13 cellular contexts compared by ENCODE assay signal in genomic region chr9:2657427-2657826, GRCh38. TPM values are rescaled to one million over a fixed set of nuclear protein-coding genes. Genes with fewer than 3 reads are reported as not detected.
DNase-seq lines count a peak whose midpoint lies in the region; ATAC-seq and TF ChIP-seq lines count a peak whose summit lies in the region.
"Had no signal": no experiment of that assay in that cellular context is flagged by ENCODE, and none has a peak within 500 bp of the region (broad histone marks: within the 10 kb centered on the region; RNA-seq: fewer than 3 reads in every experiment).

No MANE protein-coding gene starts in this region.

- no peak overlapping the region for H2BK5ac ChIP-seq in H9 (ENCODE audit: insufficient read length, low read length)

- H3K9me3 ChIP-seq in CD4-positive, alpha-beta memory T cell (ENCODE audit: control insufficient read depth in 1 of 2, low read length in 2 of 2), result no peaks in the 10 kb centered on the region
- H3K9me3 ChIP-seq in H9 (ENCODE audit: control insufficient read depth, low read depth, low read length), result no peaks in the 10 kb centered on the region
- H3K9me3 ChIP-seq: thoracic aorta had no signal

- H3K14ac ChIP-seq in H9 (ENCODE audit: insufficient read depth, low read length), result no peak overlapping the region

- H3K27me3 Mint-ChIP-seq in CD4-positive, alpha-beta memory T cell, result peaks cover 0 to 1% of the 10 kb centered on the region in 2 donors
- H3K27me3 Mint-ChIP-seq in activated naive CD8-positive, alpha-beta T cell, result no peaks in the 10 kb centered on the region
- H3K27me3 Mint-ChIP-seq in H9 (ENCODE audit: low read depth), result no peaks in the 10 kb centered on the region

- POLR2A ChIA-PET in CD4-positive, alpha-beta memory T cell (lab: Charles Lee; ENCODE audit: partially characterized antibody), result no interaction called here

- peak; percentile 53 for ATAC-seq in GM21360 (IDR thresholded peaks at IDR 0.05; ENCODE audit: unreplicated experiment)
- no peak for ATAC-seq in GM19035 (IDR thresholded peaks at IDR 0.05; ENCODE audit: unreplicated experiment)

- no peak overlapping the region for H2BK20ac ChIP-seq in H9 (ENCODE audit: low read depth, low read length, poor library complexity, severe bottlenecking)

- no peaks in the 10 kb centered on the region for H3K27me3 ChIP-seq in CD4-positive, alpha-beta memory T cell (ENCODE audit: insufficient read depth, low read length)
- H3K27me3 ChIP-seq in H9 (ENCODE audit: insufficient read depth, low read length), result no peaks in the 10 kb centered on the region

- no peak overlapping the region for H4K5ac ChIP-seq in H9 (ENCODE audit: insufficient read length, low read depth, low read length)

- no peak overlapping the region for H3K9ac ChIP-seq in H9 (ENCODE audit: extremely low read depth, insufficient read length, low read length)

- H3K27ac Mint-ChIP-seq in CD4-positive, alpha-beta memory T cell, result peak overlapping the region in 6 of 7 donors; percentile 26 to 82 (median 54)
- peak overlapping the region; percentile 47 for H3K27ac Mint-ChIP-seq in activated naive CD8-positive, alpha-beta T cell
- H3K27ac Mint-ChIP-seq in H9, result no peak overlapping the region
- H3K27ac Mint-ChIP-seq: CD14-positive monocyte had no signal

- H4K20me1 ChIP-seq in H9 (ENCODE audit: control insufficient read depth, insufficient read depth, insufficient read length), result no peaks in the 10 kb centered on the region

- H3K4me2 ChIP-seq in H9 (ENCODE audit: insufficient read depth, insufficient read length, low read length), result no peak overlapping the region

- no peak overlapping the region for H3K4me3 ChIP-seq in CD4-positive, alpha-beta memory T cell (ENCODE audit: low read length in 2 of 2)
- H3K4me3 ChIP-seq: thoracic aorta had no signal

- no peak overlapping the region for H2AFZ ChIP-seq in H9 (ENCODE audit: low read length)

- H3K36me3 ChIP-seq in CD4-positive, alpha-beta memory T cell (ENCODE audit: insufficient read depth, low read length), result no peaks in the 10 kb centered on the region
- H3K36me3 ChIP-seq: thoracic aorta had no signal

- no peak overlapping the region for H2AK5ac ChIP-seq in H9 (ENCODE audit: insufficient read length, low read length)

- no peaks in the 10 kb centered on the region for H3K79me2 ChIP-seq in H9 (ENCODE audit: insufficient read depth, low read length)

- H3K56ac ChIP-seq in H9 (ENCODE audit: insufficient read length, low read depth, low read length), result no peak overlapping the region

- H3K79me1 ChIP-seq in H9 (ENCODE audit: insufficient read depth, low read depth, low read length, poor library complexity, severe bottlenecking), result no peaks in the 10 kb centered on the region

- peaks cover 24% of the 10 kb centered on the region for H3K4me1 ChIP-seq in CD4-positive, alpha-beta memory T cell (ENCODE audit: insufficient read depth, low read length)
- no peaks in the 10 kb centered on the region for H3K4me1 ChIP-seq in H9 (ENCODE audit: insufficient read depth, low read length)

- peaks cover 0 to 9% of the 10 kb centered on the region in 2 donors for H3K36me3 Mint-ChIP-seq in CD4-positive, alpha-beta memory T cell
- peaks cover 20% of the 10 kb centered on the region for H3K36me3 Mint-ChIP-seq in activated naive CD8-positive, alpha-beta T cell
- H3K36me3 Mint-ChIP-seq in H9 (ENCODE audit: insufficient read depth in 1 of 3, low read depth in 3 of 3), result peaks cover 19 to 33% (median 32%) of the 10 kb centered on the region in 3 experiments; a peak in 6 of 7 replicates
- H3K36me3 Mint-ChIP-seq: CD14-positive monocyte had no signal

- CTCF ChIA-PET in CD4-positive, alpha-beta memory T cell (lab: Charles Lee; ENCODE audit: partially characterized antibody), result no interaction called here

- intact Hi-C loops in CD4-positive, alpha-beta memory T cell (cut with micrococcal nuclease), result loop anchor here (2.0 kb wide), 1 partner anchor 35 kb away; no protein-coding TSS in a partner anchor

- no peaks in the 10 kb centered on the region for H3K23me2 ChIP-seq in H9 (ENCODE audit: insufficient read length, low read depth, low read length, poor library complexity, severe bottlenecking)

- no peak overlapping the region for H3K23ac ChIP-seq in H9 (ENCODE audit: insufficient read length, low read depth, low read length)

- no peak overlapping the region for H3T11ph ChIP-seq in H9 (ENCODE audit: low read length)

- peak overlapping the region in 5 of 8 donors; percentile 2 to 61 (median 57) for H3K4me3 Mint-ChIP-seq in CD4-positive, alpha-beta memory T cell
- peak overlapping the region; percentile 25 for H3K4me3 Mint-ChIP-seq in activated naive CD8-positive, alpha-beta T cell
- no peak overlapping the region for H3K4me3 Mint-ChIP-seq in H9
- H3K4me3 Mint-ChIP-seq: CD14-positive monocyte had no signal

- H2BK12ac ChIP-seq in H9 (ENCODE audit: insufficient read length, low read depth, low read length), result no peak overlapping the region

- H3K4ac ChIP-seq in H9 (ENCODE audit: low read depth, low read length), result no peak overlapping the region

- H3K27ac ChIP-seq in CD4-positive, alpha-beta memory T cell (ENCODE audit: low read depth, low read length), result no peak overlapping the region
- H3K27ac ChIP-seq in H9 (ENCODE audit: insufficient read length, low read depth, low read length), result no peak overlapping the region

- H4K8ac ChIP-seq in H9 (replicated peaks; ENCODE audit: insufficient read length, low read depth, low read length), result no peak overlapping the region

- WGBS in H9 (ENCODE audit: extremely low coverage, insufficient read length, low lambda C conversion rate), result no CpG with 5 or more reads among the region's 9 CpGs

- H3K4me1 Mint-ChIP-seq in CD4-positive, alpha-beta memory T cell, result peaks cover 13 to 28% (median 21%) of the 10 kb centered on the region in 4 donors
- H3K4me1 Mint-ChIP-seq in activated naive CD8-positive, alpha-beta T cell (ENCODE audit: low read depth), result peaks cover 32% of the 10 kb centered on the region
- H3K4me1 Mint-ChIP-seq in H9, result peaks cover 5 to 10% of the 10 kb centered on the region in 2 experiments; a peak in 3 of 4 replicates

- TF ChIP-seq CTCF in H9 (conservative IDR thresholded peaks at IDR 0.05), result no peak

- H3K9me3 Mint-ChIP-seq in CD4-positive, alpha-beta memory T cell, result no peaks in the 10 kb centered on the region
- no peaks in the 10 kb centered on the region for H3K9me3 Mint-ChIP-seq in activated naive CD8-positive, alpha-beta T cell (ENCODE audit: low read depth)
- H3K9me3 Mint-ChIP-seq in H9, result no peaks in the 10 kb centered on the region; a peak in 1 of 5 replicates

- H2BK120ac ChIP-seq in H9 (ENCODE audit: low read depth, low read length, poor library complexity, severe bottlenecking), result no peak overlapping the region

- no peak overlapping the region for H2BK15ac ChIP-seq in H9 (ENCODE audit: low read depth, low read length)

- H4K91ac ChIP-seq in H9 (ENCODE audit: insufficient read length, low read depth, low read length), result no peak overlapping the region

- DNase-seq in CD4-positive, alpha-beta memory T cell, result peak in 3 of 5 donors; percentile 2 to 39 (median 37)
- DNase-seq in NAMALWA (ENCODE audit: low spot score), result peak; percentile 93
- no peak for DNase-seq in superior temporal gyrus (ENCODE audit: extremely low spot score)
- DNase-seq in H9, result no peak
- no peak for DNase-seq in NCI-H748 treated with DMSO at 0.1 percent for 48 hours (lab: John Stamatoyannopoulos, UW)
- DNase-seq: GOT3, NCI-H1694 had no signal

- H3K18ac ChIP-seq in H9 (ENCODE audit: insufficient read length, low read depth, low read length), result no peak overlapping the region

RNA-seq across cellular contexts. Expression of gene VLDLR, which starts 35.8 kb away (rescaled TPM):
- total RNA-seq in CD4-positive, alpha-beta memory T cell, result under 1 TPM; 0.38 to 0.50 TPM
- under 1 TPM; 0.07 to 0.14 TPM for polyA plus RNA-seq in CD4-positive, alpha-beta memory T cell
- 16.6 and 19.1 TPM in 2 replicates for total RNA-seq in H9 (2021)

RNA-seq across cellular contexts. Expression of gene KCNV2, which starts 59.9 kb away (rescaled TPM):
- not detected for total RNA-seq in CD4-positive, alpha-beta memory T cell
- not detected for polyA plus RNA-seq in CD4-positive, alpha-beta memory T cell
- total RNA-seq in H9 (2021), result not detected in 2 replicates
- total RNA-seq: thoracic aorta had no signal
- polyA plus RNA-seq: CD14-positive monocyte, esophagus had no signal

Comparison
In these comparisons a context has a peak if more than half of its experiments do, and no peak if none do; other contexts are left out.
1. DNase-seq: peak in CD4-positive, alpha-beta memory T cell (3 of 5) and NAMALWA (single experiment); none in superior temporal gyrus (single experiment), H9 (single experiment) and NCI-H748 treated with DMSO at 0.1 percent for 48 hours (single experiment).
2. H3K27ac Mint-ChIP-seq: peak in CD4-positive, alpha-beta memory T cell (6 of 7) and activated naive CD8-positive, alpha-beta T cell (single experiment); none in H9 (0 of 3).
3. H3K4me3 Mint-ChIP-seq: peak in CD4-positive, alpha-beta memory T cell (5 of 8) and activated naive CD8-positive, alpha-beta T cell (single experiment); none in H9 (0 of 2).
4. RNA of gene VLDLR, which starts 35.8 kb away (total RNA-seq): 16.6 to 19.1 TPM in H9; 0.38 to 0.50 TPM in CD4-positive, alpha-beta memory T cell; every median in the first group is over 10 times any median in the second.